In genomic region chr14:67467134-67467533, GRCh38 we compare ENCODE assay signal across 15 cellular contexts. TPM values are rescaled to one million over a fixed set of nuclear protein-coding genes. Genes with fewer than 3 reads are reported as not detected.
DNase-seq lines count a peak whose midpoint lies in the region; ATAC-seq and TF ChIP-seq lines count a peak whose summit lies in the region.
"Had no signal": no experiment of that assay in that cellular context is flagged by ENCODE, and none has a peak within 500 bp of the region (broad histone marks: within the 10 kb centered on the region; RNA-seq: fewer than 3 reads in every experiment).

No MANE protein-coding gene starts in this region.

- peaks cover 31% of the 10 kb centered on the region for H3K4me1 Mint-ChIP-seq in CD4-positive, alpha-beta T cell (ENCODE audit: low read depth)
- H3K4me1 Mint-ChIP-seq in effector memory CD8-positive, alpha-beta T cell (ENCODE audit: low read depth in 2 of 2), result peaks cover 32 to 40% of the 10 kb centered on the region in 2 donors
- peaks cover 16 to 35% of the 10 kb centered on the region in 2 donors for H3K4me1 Mint-ChIP-seq in natural killer cell treated with Interleukin-12 subunit alpha and Interleukin-12 subunit beta and Interleukin-15 and Interleukin-18, amount 100 ng/mL, for 72 hours (ENCODE audit: low read depth in 2 of 2)
- H3K4me1 Mint-ChIP-seq in activated naive CD4-positive, alpha-beta T cell treated with anti-CD3 and anti-CD28 coated beads for 36 hours (ENCODE audit: low read depth), result peaks cover 25% of the 10 kb centered on the region

- BruUV-seq in HCT116 (replicated peaks; lab: Mats Ljungman, UMichigan), result no TSS peak

- no peaks in the 10 kb centered on the region for H3K27me3 Mint-ChIP-seq in CD4-positive, alpha-beta T cell
- H3K27me3 Mint-ChIP-seq in effector memory CD8-positive, alpha-beta T cell, result no peaks in the 10 kb centered on the region
- H3K27me3 Mint-ChIP-seq in natural killer cell treated with Interleukin-12 subunit alpha and Interleukin-12 subunit beta and Interleukin-15 and Interleukin-18, amount 100 ng/mL, for 72 hours, result peaks cover 0 to 17% of the 10 kb centered on the region in 2 donors
- H3K27me3 Mint-ChIP-seq in activated naive CD4-positive, alpha-beta T cell treated with anti-CD3 and anti-CD28 coated beads for 36 hours (ENCODE audit: low read depth), result no peaks in the 10 kb centered on the region
- H3K27me3 Mint-ChIP-seq: IgD-negative memory B cell had no signal

- POLR2A ChIA-PET in CD4-positive, alpha-beta T cell (lab: Charles Lee), result interaction anchor here (1.7 kb wide), 1 partner anchor 13 kb away, joined by 4 read pairs; no protein-coding TSS in a partner anchor
- POLR2A ChIA-PET in HCT116 (lab: Charles Lee), result no interaction called here

- no peaks in the 10 kb centered on the region for H4K20me1 ChIP-seq in HCT116 (ENCODE audit: insufficient read depth)
- H4K20me1 ChIP-seq: BLaER1 treated with 17β-estradiol and CSF1 and Interleukin-3, amounts not matched to agents 10 nM and 100 nM had no signal

- intact Hi-C loops in CD4-positive, alpha-beta T cell (cut with DNase I, micrococcal nuclease), result loop anchor here in 1 of 2 experiments (10.0 kb wide), 1 partner anchor 48 kb away; no protein-coding TSS in a partner anchor
- intact Hi-C loops in HCT116 (cut with micrococcal nuclease) (no loop called here), dorsolateral prefrontal cortex (cut with DNase I) (no loop called here)
- intact Hi-C loops in activated naive CD4-positive, alpha-beta T cell treated with anti-CD3 and anti-CD28 coated beads for 36 hours (cut with micrococcal nuclease), result no loop called here

- no peak overlapping the region for H3K4me3 Mint-ChIP-seq in CD4-positive, alpha-beta T cell
- peak overlapping the region; percentile 24 to 53 for H3K4me3 Mint-ChIP-seq in effector memory CD8-positive, alpha-beta T cell
- peak overlapping the region; percentile 49 for H3K4me3 Mint-ChIP-seq in natural killer cell treated with Interleukin-12 subunit alpha and Interleukin-12 subunit beta and Interleukin-15 and Interleukin-18, amount 100 ng/mL, for 72 hours
- no peak overlapping the region for H3K4me3 Mint-ChIP-seq in activated naive CD4-positive, alpha-beta T cell treated with anti-CD3 and anti-CD28 coated beads for 36 hours
- H3K4me3 Mint-ChIP-seq: CD8-positive, alpha-beta T cell had no signal

- peaks cover 5% of the 10 kb centered on the region for H3K36me3 Mint-ChIP-seq in CD4-positive, alpha-beta T cell (ENCODE audit: low read depth)
- H3K36me3 Mint-ChIP-seq in effector memory CD8-positive, alpha-beta T cell (ENCODE audit: insufficient read depth), result peaks cover 3% of the 10 kb centered on the region
- H3K36me3 Mint-ChIP-seq in natural killer cell treated with Interleukin-12 subunit alpha and Interleukin-12 subunit beta and Interleukin-15 and Interleukin-18, amount 100 ng/mL, for 72 hours, result no peaks in the 10 kb centered on the region
- H3K36me3 Mint-ChIP-seq in activated naive CD4-positive, alpha-beta T cell treated with anti-CD3 and anti-CD28 coated beads for 36 hours (ENCODE audit: low read depth), result no peaks in the 10 kb centered on the region
- H3K36me3 Mint-ChIP-seq: IgD-negative memory B cell had no signal

- no peaks in the 10 kb centered on the region for H3K79me2 ChIP-seq in HCT116 (ENCODE audit: insufficient read depth, low read length)

- H3K4me1 ChIP-seq in HCT116 (ENCODE audit: control insufficient read depth in 1 of 2, insufficient read depth in 2 of 2, low read length in 2 of 2), result no peaks in the 10 kb centered on the region
- H3K4me1 ChIP-seq: BLaER1 treated with 17β-estradiol and CSF1 and Interleukin-3, amounts not matched to agents 10 nM and 100 nM; Caco-2 had no signal

- no peaks in the 10 kb centered on the region for H3K9me3 ChIP-seq in CD4-positive, alpha-beta T cell (ENCODE audit: control insufficient read depth, low read length)
- H3K9me3 ChIP-seq in HCT116 (ENCODE audit: control insufficient read depth in 1 of 2, insufficient read depth in 1 of 2, low read depth in 1 of 2, low read length in 2 of 2), result no peaks in the 10 kb centered on the region
- H3K9me3 ChIP-seq: BLaER1 treated with 17β-estradiol and CSF1 and Interleukin-3, amounts not matched to agents 10 nM and 100 nM; Caco-2 had no signal

- TF ChIP-seq POLR2A in HCT116 (IDR thresholded peaks at IDR 0.05; ENCODE audit: borderline replicate concordance, extremely low read depth, insufficient read depth, insufficient read length), result no peak

- no peak overlapping the region for H3K4me2 ChIP-seq in HCT116 (ENCODE audit: low read length)
- H3K4me2 ChIP-seq: BLaER1 treated with 17β-estradiol and CSF1 and Interleukin-3, amounts not matched to agents 10 nM and 100 nM had no signal

- H2AFZ ChIP-seq in HCT116 (ENCODE audit: low read depth, low read length, poor library complexity, severe bottlenecking), result no peak overlapping the region

- TF ChIP-seq RAD21 in HCT116 (IDR thresholded peaks at IDR 0.05; ENCODE audit: low read depth), result no peak

- no peaks in the 10 kb centered on the region for H3K9me2 ChIP-seq in HCT116 (ENCODE audit: insufficient read depth)

- H3K36me3 ChIP-seq in HCT116 (ENCODE audit: control insufficient read depth in 1 of 2, insufficient read depth in 2 of 2, low read length in 2 of 2), result no peaks in the 10 kb centered on the region
- H3K36me3 ChIP-seq: BLaER1 treated with 17β-estradiol and CSF1 and Interleukin-3, amounts not matched to agents 10 nM and 100 nM had no signal

- RAD21 ChIA-PET in HCT116 (lab: Charles Lee; ENCODE audit: low non-redundant PET in 1 of 2, low total read pairs in 2 of 2, uncharacterized antibody in 2 of 2, unreplicated experiment in 2 of 2), result no interaction called here

- no peaks in the 10 kb centered on the region for H3K27me3 ChIP-seq in CD4-positive, alpha-beta T cell (ENCODE audit: control insufficient read depth, insufficient read depth, low read length)
- no peaks in the 10 kb centered on the region for H3K27me3 ChIP-seq in HCT116 (ENCODE audit: insufficient read depth, low read length)
- no peaks in the 10 kb centered on the region for H3K27me3 ChIP-seq in dorsolateral prefrontal cortex
- H3K27me3 ChIP-seq: BLaER1 treated with 17β-estradiol and CSF1 and Interleukin-3, amounts not matched to agents 10 nM and 100 nM had no signal

- no peak overlapping the region for H3K27ac ChIP-seq in CD4-positive, alpha-beta T cell (ENCODE audit: low read depth, low read length)
- H3K27ac ChIP-seq in HCT116 (ENCODE audit: low read depth, low read length), result no peak overlapping the region
- H3K27ac ChIP-seq in dorsolateral prefrontal cortex, result no peak overlapping the region
- H3K27ac ChIP-seq: BLaER1 treated with 17β-estradiol and CSF1 and Interleukin-3, amounts not matched to agents 10 nM and 100 nM had no signal

- peak overlapping the region; percentile 34 for H3K27ac Mint-ChIP-seq in CD4-positive, alpha-beta T cell
- H3K27ac Mint-ChIP-seq in effector memory CD8-positive, alpha-beta T cell, result no peak overlapping the region
- H3K27ac Mint-ChIP-seq in natural killer cell treated with Interleukin-12 subunit alpha and Interleukin-12 subunit beta and Interleukin-15 and Interleukin-18, amount 100 ng/mL, for 72 hours, result no peak overlapping the region
- no peak overlapping the region for H3K27ac Mint-ChIP-seq in activated naive CD4-positive, alpha-beta T cell treated with anti-CD3 and anti-CD28 coated beads for 36 hours
- H3K27ac Mint-ChIP-seq: CD8-positive, alpha-beta T cell had no signal

- no peak overlapping the region for H3K4me3 ChIP-seq in HCT116 (replicated peaks in 1 of 2; ENCODE audit: low read depth in 1 of 2, low read length in 2 of 2)
- no peak overlapping the region for H3K4me3 ChIP-seq in dorsolateral prefrontal cortex
- H3K4me3 ChIP-seq: BLaER1 treated with 17β-estradiol and CSF1 and Interleukin-3, amounts not matched to agents 10 nM and 100 nM had no signal

- no peaks in the 10 kb centered on the region for H3K9me3 Mint-ChIP-seq in CD4-positive, alpha-beta T cell
- H3K9me3 Mint-ChIP-seq in effector memory CD8-positive, alpha-beta T cell, result no peaks in the 10 kb centered on the region
- no peaks in the 10 kb centered on the region for H3K9me3 Mint-ChIP-seq in natural killer cell treated with Interleukin-12 subunit alpha and Interleukin-12 subunit beta and Interleukin-15 and Interleukin-18, amount 100 ng/mL, for 72 hours
- H3K9me3 Mint-ChIP-seq in activated naive CD4-positive, alpha-beta T cell treated with anti-CD3 and anti-CD28 coated beads for 36 hours, result no peaks in the 10 kb centered on the region
- H3K9me3 Mint-ChIP-seq: CD8-positive, alpha-beta T cell; IgD-negative memory B cell had no signal

- H3K9ac ChIP-seq in HCT116 (ENCODE audit: low read length), result no peak overlapping the region
- H3K9ac ChIP-seq: BLaER1 treated with 17β-estradiol and CSF1 and Interleukin-3, amounts not matched to agents 10 nM and 100 nM had no signal

- TF ChIP-seq CTCF in CD4-positive, alpha-beta T cell (IDR thresholded peaks at IDR 0.05), result no peak
- TF ChIP-seq CTCF in HCT116 (IDR thresholded peaks at IDR 0.05 in 2 of 3, conservative IDR thresholded peaks at IDR 0.05 in 1 of 3; ENCODE audit: borderline replicate concordance in 1 of 3, insufficient read depth in 1 of 3, low read depth in 2 of 3, low read length in 2 of 3) (no peak), dorsolateral prefrontal cortex (IDR thresholded peaks at IDR 0.05 in 54 of 56, conservative IDR thresholded peaks at IDR 0.05 in 2 of 56; ENCODE audit: low read depth in 1 of 56, partially characterized antibody in 56 of 56) (no peak)

- no peak for ATAC-seq in CD4-positive, alpha-beta T cell (ENCODE audit: poor library complexity)
- 0 out of 2 replicates have a peak, but pooled peaks have one; percentile 20 for ATAC-seq in HCT116
- ATAC-seq in effector memory CD8-positive, alpha-beta T cell (replicated peaks), result no peak
- no peak for ATAC-seq in natural killer cell treated with Interleukin-12 subunit alpha and Interleukin-12 subunit beta and Interleukin-15 and Interleukin-18, amount 100 ng/mL, for 72 hours

- CTCF ChIA-PET in CD4-positive, alpha-beta T cell (lab: Charles Lee), result interaction anchor here (1.0 kb wide), 1 partner anchor 24 kb away, joined by 3 read pairs; no protein-coding TSS in a partner anchor
- CTCF ChIA-PET in HCT116 (lab: Charles Lee), result interaction anchor here (1.2 to 1.6 kb wide), 3 partner anchors 10 to 60 kb away, joined by 3 to 7 read pairs (median 4); no protein-coding TSS in a partner anchor
- CTCF ChIA-PET in activated naive CD4-positive, alpha-beta T cell treated with anti-CD3 and anti-CD28 coated beads for 36 hours (lab: Charles Lee), result interaction anchor here (0.6 to 1.4 kb wide), 4 partner anchors 32 to 658 kb away, joined by 3 to 4 read pairs (median 4); no protein-coding TSS in a partner anchor

- DNase-seq in CD4-positive, alpha-beta T cell, result no peak
- DNase-seq in HCT116 (ENCODE audit: low read depth, low spot score) (no peak), dorsolateral prefrontal cortex (no peak), NCI-H2107 treated with DMSO at 0.1 percent for 48 hours (lab: John Stamatoyannopoulos, UW; ENCODE audit: unreplicated experiment) (no peak), GF-D8 (lab: John Stamatoyannopoulos, UW) (no peak)
- no peak for DNase-seq in effector memory CD8-positive, alpha-beta T cell
- no peak for DNase-seq in natural killer cell treated with Interleukin-12 subunit alpha and Interleukin-12 subunit beta and Interleukin-15 and Interleukin-18, amount 100 ng/mL, for 72 hours (ENCODE audit: low spot score)
- no peak for DNase-seq in activated naive CD4-positive, alpha-beta T cell treated with anti-CD3 and anti-CD28 coated beads for 36 hours
- DNase-seq: ACHN; CD8-positive, alpha-beta T cell; GDM1 had no signal

RNA-seq across cellular contexts. Expression of gene TMEM229B, which starts 21.4 kb away (rescaled TPM):
- 1 to 10 TPM; 7.1 to 9.1 TPM for total RNA-seq in CD4-positive, alpha-beta T cell
- 0.71 TPM for total RNA-seq in HCT116 (2021; ENCODE audit: unreplicated experiment)
- polyA plus RNA-seq in HCT116 (2012), result 0.39 and 0.60 TPM in 2 replicates
- total RNA-seq in natural killer cell treated with Interleukin-12 subunit alpha and Interleukin-12 subunit beta and Interleukin-15 and Interleukin-18, amount 100 ng/mL, for 72 hours, result 10 to 100 TPM in 1 of 2 donors, 1 to 10 TPM in 1; 7.1 to 14.7 TPM
- 10 to 100 TPM; 11.6 to 46.8 (median 28.2) TPM for total RNA-seq in dorsolateral prefrontal cortex
- under 1 TPM; 0.49 to 0.64 TPM for total RNA-seq in activated naive CD4-positive, alpha-beta T cell treated with anti-CD3 and anti-CD28 coated beads for 36 hours
- total RNA-seq: Caco-2 had no signal

RNA-seq across cellular contexts. Expression of gene PLEK2, which starts 55.2 kb away (rescaled TPM):
- total RNA-seq in CD4-positive, alpha-beta T cell, result 1 to 10 TPM; 1.3 to 1.4 TPM
- total RNA-seq in HCT116 (2021; ENCODE audit: unreplicated experiment), result 67.6 TPM
- polyA plus RNA-seq in HCT116 (2012), result 81.1 and 106 TPM in 2 replicates
- total RNA-seq in natural killer cell treated with Interleukin-12 subunit alpha and Interleukin-12 subunit beta and Interleukin-15 and Interleukin-18, amount 100 ng/mL, for 72 hours, result not detected
- 1 to 10 TPM in 5 of 120 experiments, under 1 TPM in 6, not detected in 109; 0.42 to 1.9 (median 0.81) TPM for total RNA-seq in dorsolateral prefrontal cortex
- total RNA-seq in activated naive CD4-positive, alpha-beta T cell treated with anti-CD3 and anti-CD28 coated beads for 36 hours, result 1 to 10 TPM; 2.2 to 3.2 TPM
- total RNA-seq: CD8-positive, alpha-beta T cell; H7 had no signal
- polyA plus RNA-seq: IgD-negative memory B cell had no signal

Comparison
In these comparisons a context has a peak if more than half of its experiments do, and no peak if none do; other contexts are left out.
1. H3K4me3 Mint-ChIP-seq: peak in effector memory CD8-positive, alpha-beta T cell (2 of 2) and natural killer cell treated with Interleukin-12 subunit alpha and Interleukin-12 subunit beta and Interleukin-15 and Interleukin-18, amount 100 ng/mL, for 72 hours (single experiment); none in CD4-positive, alpha-beta T cell (single experiment) and activated naive CD4-positive, alpha-beta T cell treated with anti-CD3 and anti-CD28 coated beads for 36 hours (single experiment).
2. RNA of gene PLEK2, which starts 55.2 kb away (total RNA-seq): 67.6 TPM in HCT116 (single experiment); 2.2 to 3.2 TPM in activated naive CD4-positive, alpha-beta T cell treated with anti-CD3 and anti-CD28 coated beads for 36 hours, 1.3 to 1.4 TPM in CD4-positive, alpha-beta T cell, not detected in natural killer cell treated with Interleukin-12 subunit alpha and Interleukin-12 subunit beta and Interleukin-15 and Interleukin-18, amount 100 ng/mL, for 72 hours and 0.42 to 1.9 TPM in dorsolateral prefrontal cortex; every median in the first group is over 10 times any median in the second.